In genomic region chr12:21656931-21657335, GRCh38 we compare ENCODE assay signal across 8 cellular contexts. TPM values are rescaled to one million over a fixed set of nuclear protein-coding genes. Genes with fewer than 3 reads are reported as not detected.
A peak's percentile ranks its signal among the peaks of the same experiment; 100 is the strongest.
DNase-seq lines count a peak whose midpoint lies in the region; ATAC-seq, FAIRE-seq and TF ChIP-seq lines count a peak whose summit lies in the region.

No MANE protein-coding gene starts in this region.

- TF ChIP-seq EP300 in HepG2 (IDR thresholded peaks at IDR 0.05; ENCODE audit: low read depth in 2 of 2, low read length in 2 of 2) (no peak), HepG2 (CRISPR knock-in tag; IDR thresholded peaks at IDR 0.05; ENCODE audit: borderline replicate concordance) (no peak)

- H3K36me3 ChIP-seq in liver (ENCODE audit: control insufficient read depth in 4 of 4, insufficient read depth in 3 of 4, low read depth in 1 of 4, low read length in 3 of 4) = peaks cover 0 to 4% (median 0%) of the 10 kb centered on the region in 4 donors
- H3K36me3 ChIP-seq in HepG2 (replicated peaks in 1 of 2; ENCODE audit: control insufficient read depth in 1 of 2, insufficient read depth in 2 of 2, low read length in 2 of 2) = no peaks in the 10 kb centered on the region
- H3K36me3 ChIP-seq in thymus (ENCODE audit: control insufficient read depth, insufficient read depth) = peaks cover 7% of the 10 kb centered on the region

- DNase-seq in HepG2 (ENCODE audit: low spot score) (no peak), NOMO-1 (lab: John Stamatoyannopoulos, UW; ENCODE audit: unreplicated experiment in 2 of 2) (peak; percentile 22 to 52), fibroblast of the conjunctiva (ENCODE audit: low read depth) (peak; percentile 24)
- peak; percentile 26 for DNase-seq in activated T-helper 2 cell treated with anti-CD3 and anti-CD28 coated beads, Interferon-gamma antibody, Interleukin-2, Interleukin-4, amounts not matched to agents 10 μg/mL and 5 μg/mL and 100 μg/mL, durations not matched to agents 14 hours and 24 hours and 36 hours (ENCODE audit: low spot score)

- H3K9me3 ChIP-seq in liver (ENCODE audit: control insufficient read depth in 4 of 4, low read length in 3 of 4) (no peaks in the 10 kb centered on the region), HepG2 (ENCODE audit: low read length) (no peaks in the 10 kb centered on the region), thymus (ENCODE audit: control insufficient read depth) (no peaks in the 10 kb centered on the region)

- peaks cover 52% of the 10 kb centered on the region for H3K36me3 Mint-ChIP-seq in activated T-helper 2 cell treated with anti-CD3 and anti-CD28 coated beads, Interferon-gamma antibody, Interleukin-2, Interleukin-4, amounts not matched to agents 10 μg/mL and 5 μg/mL and 100 μg/mL, durations not matched to agents 14 hours and 24 hours and 36 hours (ENCODE audit: low read depth)
- peaks cover 24% of the 10 kb centered on the region for H3K36me3 Mint-ChIP-seq in nephron (ENCODE audit: low read depth)

- CTCF ChIA-PET in HepG2 (lab: Yijun Ruan, JAX; ENCODE audit: low intra/inter-chr PET ratio, low total read pairs) = no interaction called here

- H3K9me3 Mint-ChIP-seq in activated T-helper 2 cell treated with anti-CD3 and anti-CD28 coated beads, Interferon-gamma antibody, Interleukin-2, Interleukin-4, amounts not matched to agents 10 μg/mL and 5 μg/mL and 100 μg/mL, durations not matched to agents 14 hours and 24 hours and 36 hours = no peaks in the 10 kb centered on the region
- no peaks in the 10 kb centered on the region for H3K9me3 Mint-ChIP-seq in nephron

- POLR2A ChIA-PET in HepG2 (lab: Yijun Ruan, JAX) = no interaction called here

- no peaks in the 10 kb centered on the region for H3K27me3 Mint-ChIP-seq in activated T-helper 2 cell treated with anti-CD3 and anti-CD28 coated beads, Interferon-gamma antibody, Interleukin-2, Interleukin-4, amounts not matched to agents 10 μg/mL and 5 μg/mL and 100 μg/mL, durations not matched to agents 14 hours and 24 hours and 36 hours (ENCODE audit: low read depth)
- H3K27me3 Mint-ChIP-seq in nephron (ENCODE audit: low read depth) = no peaks in the 10 kb centered on the region

- no peak for TF ChIP-seq POLR2A in HepG2 (IDR thresholded peaks at IDR 0.05; ENCODE audit: insufficient read depth in 1 of 2, low read depth in 2 of 2, low read length in 2 of 2)

- no peaks in the 10 kb centered on the region for H3K79me2 ChIP-seq in HepG2 (ENCODE audit: insufficient read depth, low read length)

- no peak for TF ChIP-seq RAD21 in liver (IDR thresholded peaks at IDR 0.05)
- TF ChIP-seq RAD21 in HepG2 (CRISPR knock-in tag; IDR thresholded peaks at IDR 0.05) = no peak

- BruUV-seq in HepG2 (replicated peaks; lab: Mats Ljungman, UMichigan) = no TSS peak

- ATAC-seq in HepG2 = no peak
- ATAC-seq in HG02943 (IDR thresholded peaks at IDR 0.05; ENCODE audit: low read depth, unreplicated experiment) = peak; percentile 39

- in situ Hi-C loops in HepG2 (cut with HindIII; ENCODE audit: extremely low pct_ligation_motif_present, low pct_unique_long_range_greater_than_20kb) = no loop called here

- peak overlapping the region; percentile 99 for H3K4me3 Mint-ChIP-seq in activated T-helper 2 cell treated with anti-CD3 and anti-CD28 coated beads, Interferon-gamma antibody, Interleukin-2, Interleukin-4, amounts not matched to agents 10 μg/mL and 5 μg/mL and 100 μg/mL, durations not matched to agents 14 hours and 24 hours and 36 hours (ENCODE audit: low read depth)
- peak overlapping the region; percentile 96 to 99 (median 98) for H3K4me3 Mint-ChIP-seq in nephron

- 36% methylated on average over 15 of the region's 15 CpGs for WGBS in liver
- 64% methylated on average over 15 of the region's 15 CpGs for WGBS in HepG2 (ENCODE audit: low lambda C conversion rate)
- WGBS in thymus = under 1% methylated on average over 15 of the region's 15 CpGs

- peaks cover 41% of the 10 kb centered on the region for H3K4me1 Mint-ChIP-seq in activated T-helper 2 cell treated with anti-CD3 and anti-CD28 coated beads, Interferon-gamma antibody, Interleukin-2, Interleukin-4, amounts not matched to agents 10 μg/mL and 5 μg/mL and 100 μg/mL, durations not matched to agents 14 hours and 24 hours and 36 hours (ENCODE audit: low read depth)
- H3K4me1 Mint-ChIP-seq in nephron = peaks cover 29% of the 10 kb centered on the region

- FAIRE-seq in HepG2 (lab: Jason Lieb, UNC) = no peak

- peak overlapping the region; percentile 99 for H3K27ac Mint-ChIP-seq in activated T-helper 2 cell treated with anti-CD3 and anti-CD28 coated beads, Interferon-gamma antibody, Interleukin-2, Interleukin-4, amounts not matched to agents 10 μg/mL and 5 μg/mL and 100 μg/mL, durations not matched to agents 14 hours and 24 hours and 36 hours
- peak overlapping the region; percentile 92 to 97 (median 93) for H3K27ac Mint-ChIP-seq in nephron

- H3K27me3 ChIP-seq in liver (ENCODE audit: control insufficient read depth in 4 of 4, insufficient read depth in 4 of 4, low read length in 3 of 4) = no peaks in the 10 kb centered on the region
- H3K27me3 ChIP-seq in HepG2 (ENCODE audit: control insufficient read depth in 1 of 2, insufficient read depth in 2 of 2, low read length in 2 of 2) = no peaks in the 10 kb centered on the region
- no peaks in the 10 kb centered on the region for H3K27me3 ChIP-seq in thymus (ENCODE audit: control insufficient read depth, insufficient read depth)

- no peaks in the 10 kb centered on the region for H4K20me1 ChIP-seq in HepG2 (ENCODE audit: insufficient read depth, low read length)

- TF ChIP-seq CTCF in liver (IDR thresholded peaks at IDR 0.05; ENCODE audit: low read depth, low read length, missing input control) (no peak), HepG2 (CRISPR knock-in tag; IDR thresholded peaks at IDR 0.05) (no peak), nephron (IDR thresholded peaks at IDR 0.05; ENCODE audit: unreplicated experiment in 3 of 3) (no peak)

- H2AFZ ChIP-seq in HepG2 (ENCODE audit: low read length) = no peak overlapping the region

- peak overlapping the region in 2 of 3 donors; percentile 44 to 78 for H3K4me3 ChIP-seq in liver (ENCODE audit: low read depth in 1 of 3, low read length in 3 of 3)
- no peak overlapping the region for H3K4me3 ChIP-seq in HepG2 (replicated peaks in 1 of 3; ENCODE audit: insufficient read depth in 1 of 3, low read depth in 2 of 3, low read length in 3 of 3)
- H3K4me3 ChIP-seq in thymus (ENCODE audit: low read length) = peak overlapping the region; percentile 69

- H3K9ac ChIP-seq in liver (ENCODE audit: low read depth in 1 of 2, low read length in 2 of 2) (peak overlapping the region in 1 of 2 donors; percentile 22), HepG2 (ENCODE audit: insufficient read depth, low read depth, low read length) (no peak overlapping the region)

- intact Hi-C loops in HepG2 (cut with micrococcal nuclease; ENCODE audit: unreplicated experiment) = loop anchor here (10.0 kb wide), 1 partner anchor 152 kb away; the partner anchor contains the start of genes GOLT1B and RECQL
- intact Hi-C loops in activated T-helper 2 cell treated with anti-CD3 and anti-CD28 coated beads, Interferon-gamma antibody, Interleukin-2, Interleukin-4, amounts not matched to agents 10 μg/mL and 5 μg/mL and 100 μg/mL, durations not matched to agents 14 hours and 24 hours and 36 hours (cut with micrococcal nuclease) = loop anchor here (1.0 to 2.0 kb wide), 5 partner anchors 23 to 220 kb away; partner anchors contain the start of gene PYROXD1

- H3K4me2 ChIP-seq in HepG2 (ENCODE audit: low read depth, low read length) = no peak overlapping the region

- H3K4me1 ChIP-seq in liver (ENCODE audit: control insufficient read depth in 4 of 4, insufficient read depth in 4 of 4, low read length in 3 of 4) (peaks cover 0 to 9% (median 6%) of the 10 kb centered on the region in 4 donors), HepG2 (ENCODE audit: insufficient read depth, low read length) (no peaks in the 10 kb centered on the region), thymus (ENCODE audit: control insufficient read depth, insufficient read depth, low read length) (peaks cover 5% of the 10 kb centered on the region)

- H3K27ac ChIP-seq in liver (ENCODE audit: low read depth in 1 of 2, low read length in 2 of 2) (peak overlapping the region in 1 of 2 donors; percentile 81), HepG2 (ENCODE audit: extremely low read length, insufficient read depth, low read length) (no peak overlapping the region), thymus (ENCODE audit: low read depth) (peak overlapping the region; percentile 88)

RNA-seq across cellular contexts. Expression of gene LDHB, which starts 0.7 kb away (rescaled TPM):
- total RNA-seq in liver = 10 to 100 TPM; 40.6 to 99.7 TPM
- 10 to 100 TPM; 20.9 to 44.0 TPM for polyA plus RNA-seq in liver
- total RNA-seq in HepG2 (2016; rRNA removed; fragmentation: Illumina TruSeq; extraction: Trizol) = not detected in 2 replicates
- not detected in 2 replicates for total RNA-seq in HepG2 (2016; cell fraction: cytosol; rRNA removed; fragmentation: Illumina TruSeq; extraction: Trizol; ENCODE audit: low read depth)
- total RNA-seq in HepG2 (2016; cell fraction: insoluble cytoplasmic fraction; rRNA removed; fragmentation: Illumina TruSeq; extraction: Trizol) = not detected in 2 replicates
- not detected in 2 replicates for total RNA-seq in HepG2 (2016; cell fraction: membrane; rRNA removed; fragmentation: Illumina TruSeq; extraction: Trizol)
- total RNA-seq in HepG2 (2016; cell fraction: nucleus; rRNA removed; fragmentation: Illumina TruSeq; extraction: Trizol) = not detected in 2 replicates
- polyA plus RNA-seq in HepG2 (2011; rRNA removed) = 0.08 TPM in 1 of 2 replicates, not detected in the other
- polyA plus RNA-seq in HepG2 (2011; cell fraction: cytosol; rRNA removed) = 10.4 and 25.8 TPM in 2 replicates
- 0.37 and 0.52 TPM in 2 replicates for polyA plus RNA-seq in HepG2 (2011; cell fraction: nucleus; rRNA removed)
- not detected in 2 replicates for polyA plus RNA-seq in HepG2 (2012)
- not detected in 2 replicates for polyA plus RNA-seq in HepG2 (2016; cell fraction: cytosol; fragmentation: Illumina TruSeq; extraction: Trizol; ENCODE audit: low read depth)
- not detected in 2 replicates for polyA plus RNA-seq in HepG2 (2016; cell fraction: insoluble cytoplasmic fraction; fragmentation: Illumina TruSeq; extraction: Trizol; ENCODE audit: low read depth)
- not detected in 2 replicates for polyA plus RNA-seq in HepG2 (2016; cell fraction: membrane; fragmentation: Illumina TruSeq; extraction: Trizol; ENCODE audit: low read depth)
- not detected in 2 replicates for polyA plus RNA-seq in HepG2 (2016; cell fraction: nucleus; fragmentation: Illumina TruSeq; extraction: Trizol; ENCODE audit: insufficient read depth, low read depth)
- 0.98 and 326 TPM in 2 replicates for polyA minus RNA-seq in HepG2 (2011; rRNA and poly(A)+ RNA removed; ENCODE audit: low replicate concordance)
- polyA minus RNA-seq in HepG2 (2011; cell fraction: cytosol; rRNA and poly(A)+ RNA removed) = 1.9 and 2.5 TPM in 2 replicates
- polyA minus RNA-seq in HepG2 (2011; cell fraction: nucleus; rRNA and poly(A)+ RNA removed) = 0.75 and 2.4 TPM in 2 replicates
- 1,305 and 1,321 TPM in 2 replicates for total RNA-seq in activated T-helper 2 cell treated with anti-CD3 and anti-CD28 coated beads, Interferon-gamma antibody, Interleukin-2, Interleukin-4, amounts not matched to agents 10 μg/mL and 5 μg/mL and 100 μg/mL, durations not matched to agents 14 hours and 24 hours and 36 hours
- polyA plus RNA-seq in thymus = 325 TPM

RNA-seq across cellular contexts. Expression of gene GYS2, which starts 52.3 kb away (rescaled TPM):
- total RNA-seq in liver (10 to 100 TPM; 15.5 to 86.8 TPM), HepG2 (2016; rRNA removed; fragmentation: Illumina TruSeq; extraction: Trizol) (not detected in 2 replicates)
- polyA plus RNA-seq in liver (10 to 100 TPM; 19.8 to 48.5 TPM), HepG2 (2011; rRNA removed) (not detected in 2 replicates), thymus (0.14 TPM)
- total RNA-seq in HepG2 (2016; cell fraction: cytosol; rRNA removed; fragmentation: Illumina TruSeq; extraction: Trizol; ENCODE audit: low read depth) = not detected in 2 replicates
- not detected in 2 replicates for total RNA-seq in HepG2 (2016; cell fraction: insoluble cytoplasmic fraction; rRNA removed; fragmentation: Illumina TruSeq; extraction: Trizol)
- not detected in 2 replicates for total RNA-seq in HepG2 (2016; cell fraction: membrane; rRNA removed; fragmentation: Illumina TruSeq; extraction: Trizol)
- not detected in 2 replicates for total RNA-seq in HepG2 (2016; cell fraction: nucleus; rRNA removed; fragmentation: Illumina TruSeq; extraction: Trizol)
- polyA plus RNA-seq in HepG2 (2011; cell fraction: cytosol; rRNA removed) = not detected in 2 replicates
- polyA plus RNA-seq in HepG2 (2011; cell fraction: nucleus; rRNA removed) = not detected in 2 replicates
- polyA plus RNA-seq in HepG2 (2012) = not detected in 2 replicates
- polyA plus RNA-seq in HepG2 (2016; cell fraction: cytosol; fragmentation: Illumina TruSeq; extraction: Trizol; ENCODE audit: low read depth) = not detected in 2 replicates
- not detected in 2 replicates for polyA plus RNA-seq in HepG2 (2016; cell fraction: insoluble cytoplasmic fraction; fragmentation: Illumina TruSeq; extraction: Trizol; ENCODE audit: low read depth)
- polyA plus RNA-seq in HepG2 (2016; cell fraction: membrane; fragmentation: Illumina TruSeq; extraction: Trizol; ENCODE audit: low read depth) = not detected in 2 replicates
- polyA plus RNA-seq in HepG2 (2016; cell fraction: nucleus; fragmentation: Illumina TruSeq; extraction: Trizol; ENCODE audit: insufficient read depth, low read depth) = not detected in 2 replicates
- polyA minus RNA-seq in HepG2 (2011; rRNA and poly(A)+ RNA removed; ENCODE audit: low replicate concordance) = 0.05 TPM in 1 of 2 replicates, not detected in the other
- not detected in 2 replicates for polyA minus RNA-seq in HepG2 (2011; cell fraction: cytosol; rRNA and poly(A)+ RNA removed)
- not detected in 2 replicates for polyA minus RNA-seq in HepG2 (2011; cell fraction: nucleus; rRNA and poly(A)+ RNA removed)
- total RNA-seq in activated T-helper 2 cell treated with anti-CD3 and anti-CD28 coated beads, Interferon-gamma antibody, Interleukin-2, Interleukin-4, amounts not matched to agents 10 μg/mL and 5 μg/mL and 100 μg/mL, durations not matched to agents 14 hours and 24 hours and 36 hours = 0.07 and 0.14 TPM in 2 replicates

Comparison
In these comparisons a context has a peak if more than half of its experiments do, and no peak if none do; other contexts are left out.
1. H3K4me3 ChIP-seq: peak in liver (2 of 3) and thymus (single experiment); none in HepG2 (0 of 3).
2. RNA of gene LDHB, which starts 0.7 kb away (total RNA-seq): 1,305 to 1,321 TPM in activated T-helper 2 cell treated with anti-CD3 and anti-CD28 coated beads, Interferon-gamma antibody, Interleukin-2, Interleukin-4, amounts not matched to agents 10 μg/mL and 5 μg/mL and 100 μg/mL, durations not matched to agents 14 hours and 24 hours and 36 hours and 40.6 to 99.7 TPM in liver; not detected in HepG2; every median in the first group is over 10 times any median in the second.
3. RNA of gene GYS2, which starts 52.3 kb away (total RNA-seq): 15.5 to 86.8 TPM in liver; 0.07 to 0.14 TPM in activated T-helper 2 cell treated with anti-CD3 and anti-CD28 coated beads, Interferon-gamma antibody, Interleukin-2, Interleukin-4, amounts not matched to agents 10 μg/mL and 5 μg/mL and 100 μg/mL, durations not matched to agents 14 hours and 24 hours and 36 hours and not detected in HepG2; every median in the first group is over 10 times any median in the second.